ENCODE assay signal across 1 cellular context in the genomic region with DNA sequence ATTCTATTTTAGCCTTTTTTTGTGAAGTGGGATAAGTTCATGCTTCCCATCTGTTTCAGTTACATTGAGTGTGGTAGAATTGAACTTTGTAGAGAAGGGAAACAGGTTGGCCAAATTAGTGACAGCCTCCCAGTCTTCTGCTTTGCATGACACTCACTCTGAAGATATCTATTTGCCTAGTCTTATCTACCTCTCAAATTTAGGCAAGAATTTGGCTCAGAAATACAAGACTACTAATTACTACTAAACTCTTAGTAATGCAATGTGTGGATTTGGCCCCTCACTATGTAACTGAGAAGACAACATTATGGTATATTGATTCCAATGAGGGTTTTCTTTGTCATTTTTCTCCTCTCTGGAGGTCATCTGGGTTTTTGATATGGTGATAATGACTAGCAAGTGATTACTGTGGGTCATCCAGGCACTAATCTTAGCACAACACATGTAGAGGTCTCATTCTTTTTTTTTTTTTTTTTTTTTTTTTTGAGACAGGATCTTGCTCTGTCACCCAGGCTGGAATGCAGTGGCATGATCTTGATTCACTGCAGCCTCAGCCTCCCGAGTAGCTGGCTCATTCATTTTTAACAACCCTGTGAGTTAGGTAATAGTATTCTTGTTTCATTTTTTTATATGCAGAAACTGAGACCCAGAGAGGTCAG.
TF ChIP-seq lines count a peak whose summit lies in the region.

No MANE protein-coding gene starts in this region.

TF ChIP-seq in K562, 482 proteins besides CTCF, POLR2A, EP300 and RAD21 (continued from another document and continues in another):
- TF ChIP-seq, protein P1, sequence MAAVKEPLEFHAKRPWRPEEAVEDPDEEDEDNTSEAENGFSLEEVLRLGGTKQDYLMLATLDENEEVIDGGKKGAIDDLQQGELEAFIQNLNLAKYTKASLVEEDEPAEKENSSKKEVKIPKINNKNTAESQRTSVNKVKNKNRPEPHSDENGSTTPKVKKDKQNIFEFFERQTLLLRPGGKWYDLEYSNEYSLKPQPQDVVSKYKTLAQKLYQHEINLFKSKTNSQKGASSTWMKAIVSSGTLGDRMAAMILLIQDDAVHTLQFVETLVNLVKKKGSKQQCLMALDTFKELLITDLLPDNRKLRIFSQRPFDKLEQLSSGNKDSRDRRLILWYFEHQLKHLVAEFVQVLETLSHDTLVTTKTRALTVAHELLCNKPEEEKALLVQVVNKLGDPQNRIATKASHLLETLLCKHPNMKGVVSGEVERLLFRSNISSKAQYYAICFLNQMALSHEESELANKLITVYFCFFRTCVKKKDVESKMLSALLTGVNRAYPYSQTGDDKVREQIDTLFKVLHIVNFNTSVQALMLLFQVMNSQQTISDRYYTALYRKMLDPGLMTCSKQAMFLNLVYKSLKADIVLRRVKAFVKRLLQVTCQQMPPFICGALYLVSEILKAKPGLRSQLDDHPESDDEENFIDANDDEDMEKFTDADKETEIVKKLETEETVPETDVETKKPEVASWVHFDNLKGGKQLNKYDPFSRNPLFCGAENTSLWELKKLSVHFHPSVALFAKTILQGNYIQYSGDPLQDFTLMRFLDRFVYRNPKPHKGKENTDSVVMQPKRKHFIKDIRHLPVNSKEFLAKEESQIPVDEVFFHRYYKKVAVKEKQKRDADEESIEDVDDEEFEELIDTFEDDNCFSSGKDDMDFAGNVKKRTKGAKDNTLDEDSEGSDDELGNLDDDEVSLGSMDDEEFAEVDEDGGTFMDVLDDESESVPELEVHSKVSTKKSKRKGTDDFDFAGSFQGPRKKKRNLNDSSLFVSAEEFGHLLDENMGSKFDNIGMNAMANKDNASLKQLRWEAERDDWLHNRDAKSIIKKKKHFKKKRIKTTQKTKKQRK (IDR thresholded peaks at IDR 0.05; ENCODE audit: borderline replicate concordance, low read depth, low read length) = no peak
- TF ChIP-seq MYC (IDR thresholded peaks at IDR 0.05; ENCODE audit: low read depth, low read length) (0 out of 2 replicates have a peak, but pooled peaks have one; percentile 28), MYC (CRISPR knock-in tag; IDR thresholded peaks at IDR 0.05; ENCODE audit: borderline replicate concordance, low read depth) (no peak), ZNF696 (CRISPR knock-in tag; conservative IDR thresholded peaks at IDR 0.05) (no peak), ZNF57 (CRISPR knock-in tag; IDR thresholded peaks at IDR 0.05) (no peak), CBFA2T3 (IDR thresholded peaks at IDR 0.05) (peak; percentile 93), ZSCAN29 (IDR thresholded peaks at IDR 0.05) (no peak), BRD4 (IDR thresholded peaks at IDR 0.05) (no peak), RFX1 (IDR thresholded peaks at IDR 0.05) (no peak), FUS (optimal IDR thresholded peaks at IDR 0.05; ENCODE audit: low read depth, low read length) (no peak), CHCHD3 (CRISPR knock-in tag; IDR thresholded peaks at IDR 0.05) (no peak), ATF7 (IDR thresholded peaks at IDR 0.05) (peak; percentile 31; the same call in 1 of the 2 replicates), GABPB1 (CRISPR knock-in tag; IDR thresholded peaks at IDR 0.05) (no peak), SREBF2 (CRISPR knock-in tag; IDR thresholded peaks at IDR 0.05) (no peak), HDAC1 (IDR thresholded peaks at IDR 0.05) (no peak), MIER1 (IDR thresholded peaks at IDR 0.05; ENCODE audit: low read depth) (no peak), NELFE (IDR thresholded peaks at IDR 0.05; ENCODE audit: insufficient read depth, insufficient read length) (no peak), NUFIP1 (IDR thresholded peaks at IDR 0.05; ENCODE audit: partially characterized antibody) (no peak), ZNF778 (CRISPR knock-in tag; IDR thresholded peaks at IDR 0.05) (no peak), XRCC5 (IDR thresholded peaks at IDR 0.05; ENCODE audit: low read depth, low read length) (no peak), ZNF140 (CRISPR knock-in tag; IDR thresholded peaks at IDR 0.05) (no peak), NFE2 (IDR thresholded peaks at IDR 0.05; ENCODE audit: low read depth) (peak; percentile 74), PYGO2 (tag; IDR thresholded peaks at IDR 0.05) (0 out of 2 replicates have a peak, but pooled peaks have one; percentile 12), PRPF4 (IDR thresholded peaks at IDR 0.05; ENCODE audit: insufficient read depth, low read depth, low read length, poor library complexity, severe bottlenecking) (no peak), NR2C1 (IDR thresholded peaks at IDR 0.05) (0 out of 2 replicates have a peak, but pooled peaks have one; percentile 34), NR2C1 (tag; IDR thresholded peaks at IDR 0.05) (no peak), EP400 (IDR thresholded peaks at IDR 0.05) (no peak), FOXA3 (CRISPR knock-in tag; conservative IDR thresholded peaks at IDR 0.05 in 1 of 2, IDR thresholded peaks at IDR 0.05 in 1 of 2) (no peak), ZNF444 (CRISPR knock-in tag; IDR thresholded peaks at IDR 0.05) (no peak), SP2 (IDR thresholded peaks at IDR 0.05; ENCODE audit: extremely low read depth, low read depth, low read length, poor library complexity, severe bottlenecking) (no peak), ETV6 (IDR thresholded peaks at IDR 0.05; ENCODE audit: borderline replicate concordance in 1 of 2, low read depth in 2 of 2, low read length in 1 of 2) (no peak), ETV6 (CRISPR knock-in tag; IDR thresholded peaks at IDR 0.05; ENCODE audit: borderline replicate concordance) (no peak), KDM5B (IDR thresholded peaks at IDR 0.05; ENCODE audit: insufficient replicate concordance, low read depth, low read length) (no peak), ZNF282 (CRISPR knock-in tag; IDR thresholded peaks at IDR 0.05) (no peak), ARNT (IDR thresholded peaks at IDR 0.05) (peak in 1 of 2 experiments; percentile 56; a peak in 1 of 4 replicates), SRSF3 (IDR thresholded peaks at IDR 0.05; ENCODE audit: insufficient read depth, low read length) (no peak), TCF3 (CRISPR knock-in tag; IDR thresholded peaks at IDR 0.05) (peak; percentile 76)
- TF ChIP-seq, protein P2, sequence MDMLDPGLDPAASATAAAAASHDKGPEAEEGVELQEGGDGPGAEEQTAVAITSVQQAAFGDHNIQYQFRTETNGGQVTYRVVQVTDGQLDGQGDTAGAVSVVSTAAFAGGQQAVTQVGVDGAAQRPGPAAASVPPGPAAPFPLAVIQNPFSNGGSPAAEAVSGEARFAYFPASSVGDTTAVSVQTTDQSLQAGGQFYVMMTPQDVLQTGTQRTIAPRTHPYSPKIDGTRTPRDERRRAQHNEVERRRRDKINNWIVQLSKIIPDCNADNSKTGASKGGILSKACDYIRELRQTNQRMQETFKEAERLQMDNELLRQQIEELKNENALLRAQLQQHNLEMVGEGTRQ (CRISPR knock-in tag; IDR thresholded peaks at IDR 0.05) = no peak
- TF ChIP-seq, protein P3, sequence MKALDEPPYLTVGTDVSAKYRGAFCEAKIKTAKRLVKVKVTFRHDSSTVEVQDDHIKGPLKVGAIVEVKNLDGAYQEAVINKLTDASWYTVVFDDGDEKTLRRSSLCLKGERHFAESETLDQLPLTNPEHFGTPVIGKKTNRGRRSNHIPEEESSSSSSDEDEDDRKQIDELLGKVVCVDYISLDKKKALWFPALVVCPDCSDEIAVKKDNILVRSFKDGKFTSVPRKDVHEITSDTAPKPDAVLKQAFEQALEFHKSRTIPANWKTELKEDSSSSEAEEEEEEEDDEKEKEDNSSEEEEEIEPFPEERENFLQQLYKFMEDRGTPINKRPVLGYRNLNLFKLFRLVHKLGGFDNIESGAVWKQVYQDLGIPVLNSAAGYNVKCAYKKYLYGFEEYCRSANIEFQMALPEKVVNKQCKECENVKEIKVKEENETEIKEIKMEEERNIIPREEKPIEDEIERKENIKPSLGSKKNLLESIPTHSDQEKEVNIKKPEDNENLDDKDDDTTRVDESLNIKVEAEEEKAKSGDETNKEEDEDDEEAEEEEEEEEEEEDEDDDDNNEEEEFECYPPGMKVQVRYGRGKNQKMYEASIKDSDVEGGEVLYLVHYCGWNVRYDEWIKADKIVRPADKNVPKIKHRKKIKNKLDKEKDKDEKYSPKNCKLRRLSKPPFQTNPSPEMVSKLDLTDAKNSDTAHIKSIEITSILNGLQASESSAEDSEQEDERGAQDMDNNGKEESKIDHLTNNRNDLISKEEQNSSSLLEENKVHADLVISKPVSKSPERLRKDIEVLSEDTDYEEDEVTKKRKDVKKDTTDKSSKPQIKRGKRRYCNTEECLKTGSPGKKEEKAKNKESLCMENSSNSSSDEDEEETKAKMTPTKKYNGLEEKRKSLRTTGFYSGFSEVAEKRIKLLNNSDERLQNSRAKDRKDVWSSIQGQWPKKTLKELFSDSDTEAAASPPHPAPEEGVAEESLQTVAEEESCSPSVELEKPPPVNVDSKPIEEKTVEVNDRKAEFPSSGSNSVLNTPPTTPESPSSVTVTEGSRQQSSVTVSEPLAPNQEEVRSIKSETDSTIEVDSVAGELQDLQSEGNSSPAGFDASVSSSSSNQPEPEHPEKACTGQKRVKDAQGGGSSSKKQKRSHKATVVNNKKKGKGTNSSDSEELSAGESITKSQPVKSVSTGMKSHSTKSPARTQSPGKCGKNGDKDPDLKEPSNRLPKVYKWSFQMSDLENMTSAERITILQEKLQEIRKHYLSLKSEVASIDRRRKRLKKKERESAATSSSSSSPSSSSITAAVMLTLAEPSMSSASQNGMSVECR (CRISPR knock-in tag; IDR thresholded peaks at IDR 0.05) = no peak
- TF ChIP-seq, protein P4, sequence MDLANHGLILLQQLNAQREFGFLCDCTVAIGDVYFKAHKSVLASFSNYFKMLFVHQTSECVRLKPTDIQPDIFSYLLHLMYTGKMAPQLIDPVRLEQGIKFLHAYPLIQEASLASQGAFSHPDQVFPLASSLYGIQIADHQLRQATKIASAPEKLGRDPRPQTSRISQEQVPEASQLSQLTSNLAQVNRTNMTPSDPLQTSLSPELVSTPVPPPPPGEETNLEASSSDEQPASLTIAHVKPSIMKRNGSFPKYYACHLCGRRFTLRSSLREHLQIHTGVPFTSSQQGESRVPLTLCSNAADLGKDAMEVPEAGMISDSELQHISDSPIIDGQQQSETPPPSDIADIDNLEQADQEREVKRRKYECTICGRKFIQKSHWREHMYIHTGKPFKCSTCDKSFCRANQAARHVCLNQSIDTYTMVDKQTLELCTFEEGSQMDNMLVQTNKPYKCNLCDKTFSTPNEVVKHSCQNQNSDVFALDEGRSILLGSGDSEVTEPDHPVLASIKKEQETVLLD (IDR thresholded peaks at IDR 0.05) = no peak; the same call in 1 of the 2 replicates
- TF ChIP-seq, protein P5, sequence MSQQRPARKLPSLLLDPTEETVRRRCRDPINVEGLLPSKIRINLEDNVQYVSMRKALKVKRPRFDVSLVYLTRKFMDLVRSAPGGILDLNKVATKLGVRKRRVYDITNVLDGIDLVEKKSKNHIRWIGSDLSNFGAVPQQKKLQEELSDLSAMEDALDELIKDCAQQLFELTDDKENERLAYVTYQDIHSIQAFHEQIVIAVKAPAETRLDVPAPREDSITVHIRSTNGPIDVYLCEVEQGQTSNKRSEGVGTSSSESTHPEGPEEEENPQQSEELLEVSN (IDR thresholded peaks at IDR 0.05; ENCODE audit: borderline replicate concordance in 1 of 2, extremely low read depth in 1 of 2, insufficient read depth in 1 of 2, insufficient read length in 1 of 2, low read depth in 1 of 2, low read length in 1 of 2, poor library complexity in 1 of 2, severe bottlenecking in 1 of 2) = no peak
- TF ChIP-seq, protein P6, sequence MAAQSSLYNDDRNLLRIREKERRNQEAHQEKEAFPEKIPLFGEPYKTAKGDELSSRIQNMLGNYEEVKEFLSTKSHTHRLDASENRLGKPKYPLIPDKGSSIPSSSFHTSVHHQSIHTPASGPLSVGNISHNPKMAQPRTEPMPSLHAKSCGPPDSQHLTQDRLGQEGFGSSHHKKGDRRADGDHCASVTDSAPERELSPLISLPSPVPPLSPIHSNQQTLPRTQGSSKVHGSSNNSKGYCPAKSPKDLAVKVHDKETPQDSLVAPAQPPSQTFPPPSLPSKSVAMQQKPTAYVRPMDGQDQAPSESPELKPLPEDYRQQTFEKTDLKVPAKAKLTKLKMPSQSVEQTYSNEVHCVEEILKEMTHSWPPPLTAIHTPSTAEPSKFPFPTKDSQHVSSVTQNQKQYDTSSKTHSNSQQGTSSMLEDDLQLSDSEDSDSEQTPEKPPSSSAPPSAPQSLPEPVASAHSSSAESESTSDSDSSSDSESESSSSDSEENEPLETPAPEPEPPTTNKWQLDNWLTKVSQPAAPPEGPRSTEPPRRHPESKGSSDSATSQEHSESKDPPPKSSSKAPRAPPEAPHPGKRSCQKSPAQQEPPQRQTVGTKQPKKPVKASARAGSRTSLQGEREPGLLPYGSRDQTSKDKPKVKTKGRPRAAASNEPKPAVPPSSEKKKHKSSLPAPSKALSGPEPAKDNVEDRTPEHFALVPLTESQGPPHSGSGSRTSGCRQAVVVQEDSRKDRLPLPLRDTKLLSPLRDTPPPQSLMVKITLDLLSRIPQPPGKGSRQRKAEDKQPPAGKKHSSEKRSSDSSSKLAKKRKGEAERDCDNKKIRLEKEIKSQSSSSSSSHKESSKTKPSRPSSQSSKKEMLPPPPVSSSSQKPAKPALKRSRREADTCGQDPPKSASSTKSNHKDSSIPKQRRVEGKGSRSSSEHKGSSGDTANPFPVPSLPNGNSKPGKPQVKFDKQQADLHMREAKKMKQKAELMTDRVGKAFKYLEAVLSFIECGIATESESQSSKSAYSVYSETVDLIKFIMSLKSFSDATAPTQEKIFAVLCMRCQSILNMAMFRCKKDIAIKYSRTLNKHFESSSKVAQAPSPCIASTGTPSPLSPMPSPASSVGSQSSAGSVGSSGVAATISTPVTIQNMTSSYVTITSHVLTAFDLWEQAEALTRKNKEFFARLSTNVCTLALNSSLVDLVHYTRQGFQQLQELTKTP (IDR thresholded peaks at IDR 0.05; ENCODE audit: low read depth in 1 of 2, partially characterized antibody in 2 of 2) = peak in 1 of 2 experiments; percentile 31
- TF ChIP-seq, protein P7, sequence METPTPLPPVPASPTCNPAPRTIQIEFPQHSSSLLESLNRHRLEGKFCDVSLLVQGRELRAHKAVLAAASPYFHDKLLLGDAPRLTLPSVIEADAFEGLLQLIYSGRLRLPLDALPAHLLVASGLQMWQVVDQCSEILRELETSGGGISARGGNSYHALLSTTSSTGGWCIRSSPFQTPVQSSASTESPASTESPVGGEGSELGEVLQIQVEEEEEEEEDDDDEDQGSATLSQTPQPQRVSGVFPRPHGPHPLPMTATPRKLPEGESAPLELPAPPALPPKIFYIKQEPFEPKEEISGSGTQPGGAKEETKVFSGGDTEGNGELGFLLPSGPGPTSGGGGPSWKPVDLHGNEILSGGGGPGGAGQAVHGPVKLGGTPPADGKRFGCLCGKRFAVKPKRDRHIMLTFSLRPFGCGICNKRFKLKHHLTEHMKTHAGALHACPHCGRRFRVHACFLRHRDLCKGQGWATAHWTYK (CRISPR knock-in tag; IDR thresholded peaks at IDR 0.05) = no peak
- TF ChIP-seq, protein P8, sequence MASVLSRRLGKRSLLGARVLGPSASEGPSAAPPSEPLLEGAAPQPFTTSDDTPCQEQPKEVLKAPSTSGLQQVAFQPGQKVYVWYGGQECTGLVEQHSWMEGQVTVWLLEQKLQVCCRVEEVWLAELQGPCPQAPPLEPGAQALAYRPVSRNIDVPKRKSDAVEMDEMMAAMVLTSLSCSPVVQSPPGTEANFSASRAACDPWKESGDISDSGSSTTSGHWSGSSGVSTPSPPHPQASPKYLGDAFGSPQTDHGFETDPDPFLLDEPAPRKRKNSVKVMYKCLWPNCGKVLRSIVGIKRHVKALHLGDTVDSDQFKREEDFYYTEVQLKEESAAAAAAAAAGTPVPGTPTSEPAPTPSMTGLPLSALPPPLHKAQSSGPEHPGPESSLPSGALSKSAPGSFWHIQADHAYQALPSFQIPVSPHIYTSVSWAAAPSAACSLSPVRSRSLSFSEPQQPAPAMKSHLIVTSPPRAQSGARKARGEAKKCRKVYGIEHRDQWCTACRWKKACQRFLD (CRISPR knock-in tag; IDR thresholded peaks at IDR 0.05) = no peak
